Comparison of ENCODE assay signal across 8 cellular contexts in genomic region chr9:120531683-120532300, GRCh38. TPM values are rescaled to one million over a fixed set of nuclear protein-coding genes. Genes with fewer than 3 reads are reported as not detected.
DNase-seq lines count a peak whose midpoint lies in the region; ATAC-seq and TF ChIP-seq lines count a peak whose summit lies in the region.

No MANE protein-coding gene starts in this region.

- TF ChIP-seq POLR2A in stomach (IDR thresholded peaks at IDR 0.05): no peak

- peaks cover 36 to 93% (median 92%) of the 10 kb centered on the region in 4 donors for H3K36me3 ChIP-seq in stomach

- TF ChIP-seq EP300 in Ishikawa (IDR thresholded peaks at IDR 0.05; ENCODE audit: borderline replicate concordance) (no peak), stomach (IDR thresholded peaks at IDR 0.05) (no peak)

- 66 to 82% (median 68%) methylated on average over 2 of the region's 2 CpGs for WGBS in stomach, 5 donors

- no peaks in the 10 kb centered on the region for H3K9me3 ChIP-seq in stomach

- intact Hi-C loops in stomach (cut with DNase I; ENCODE audit: low total_unique reads): no loop called here

- peaks cover 0 to 12% (median 8%) of the 10 kb centered on the region in 4 donors for H3K4me1 ChIP-seq in stomach

- no peaks in the 10 kb centered on the region for H3K27me3 ChIP-seq in stomach

- peak overlapping the region in 4 of 5 donors; percentile 36 to 68 (median 49) for H3K27ac ChIP-seq in stomach

- H3K4me3 ChIP-seq in fibroblast of villous mesenchyme (ENCODE audit: low read depth, low read length) (no peak overlapping the region), stomach (no peak overlapping the region)

- ATAC-seq in HG02588 (IDR thresholded peaks at IDR 0.05; ENCODE audit: unreplicated experiment) (no peak), GM21526 (IDR thresholded peaks at IDR 0.05; ENCODE audit: low FRiP score, unreplicated experiment) (no peak)

- peak; percentile 51 for TF ChIP-seq RAD21 in Ishikawa (IDR thresholded peaks at IDR 0.05; ENCODE audit: low read depth)

- DNase-seq in Daoy (ENCODE audit: low read depth) (peak; percentile 19), RPMI8226 (peak; percentile 51), fibroblast of villous mesenchyme (ENCODE audit: low read depth) (peak; percentile 35), stomach (no peak)
- no peak for DNase-seq in stimulated activated CD4-positive, alpha-beta T cell treated with anti-CD3 and anti-CD28 coated beads, Interleukin-4, amount 100 ng/mL, for 1 hour

- TF ChIP-seq CTCF in fibroblast of villous mesenchyme (IDR thresholded peaks at IDR 0.05; ENCODE audit: insufficient read depth, low read depth, low read length) (peak; percentile 55), stomach (IDR thresholded peaks at IDR 0.05) (peak in 3 of 7 experiments; percentile 13 to 29 (median 28))

TF ChIP-seq in Ishikawa, 13 proteins besides CTCF, POLR2A, EP300 and RAD21:
- TF ChIP-seq ZBTB7A (IDR thresholded peaks at IDR 0.05; ENCODE audit: low read depth) (no peak), MAX (IDR thresholded peaks at IDR 0.05) (no peak), TAF1 (IDR thresholded peaks at IDR 0.05; ENCODE audit: low read depth) (no peak), USF1 (IDR thresholded peaks at IDR 0.05) (no peak)
- TF ChIP-seq, protein P1, sequence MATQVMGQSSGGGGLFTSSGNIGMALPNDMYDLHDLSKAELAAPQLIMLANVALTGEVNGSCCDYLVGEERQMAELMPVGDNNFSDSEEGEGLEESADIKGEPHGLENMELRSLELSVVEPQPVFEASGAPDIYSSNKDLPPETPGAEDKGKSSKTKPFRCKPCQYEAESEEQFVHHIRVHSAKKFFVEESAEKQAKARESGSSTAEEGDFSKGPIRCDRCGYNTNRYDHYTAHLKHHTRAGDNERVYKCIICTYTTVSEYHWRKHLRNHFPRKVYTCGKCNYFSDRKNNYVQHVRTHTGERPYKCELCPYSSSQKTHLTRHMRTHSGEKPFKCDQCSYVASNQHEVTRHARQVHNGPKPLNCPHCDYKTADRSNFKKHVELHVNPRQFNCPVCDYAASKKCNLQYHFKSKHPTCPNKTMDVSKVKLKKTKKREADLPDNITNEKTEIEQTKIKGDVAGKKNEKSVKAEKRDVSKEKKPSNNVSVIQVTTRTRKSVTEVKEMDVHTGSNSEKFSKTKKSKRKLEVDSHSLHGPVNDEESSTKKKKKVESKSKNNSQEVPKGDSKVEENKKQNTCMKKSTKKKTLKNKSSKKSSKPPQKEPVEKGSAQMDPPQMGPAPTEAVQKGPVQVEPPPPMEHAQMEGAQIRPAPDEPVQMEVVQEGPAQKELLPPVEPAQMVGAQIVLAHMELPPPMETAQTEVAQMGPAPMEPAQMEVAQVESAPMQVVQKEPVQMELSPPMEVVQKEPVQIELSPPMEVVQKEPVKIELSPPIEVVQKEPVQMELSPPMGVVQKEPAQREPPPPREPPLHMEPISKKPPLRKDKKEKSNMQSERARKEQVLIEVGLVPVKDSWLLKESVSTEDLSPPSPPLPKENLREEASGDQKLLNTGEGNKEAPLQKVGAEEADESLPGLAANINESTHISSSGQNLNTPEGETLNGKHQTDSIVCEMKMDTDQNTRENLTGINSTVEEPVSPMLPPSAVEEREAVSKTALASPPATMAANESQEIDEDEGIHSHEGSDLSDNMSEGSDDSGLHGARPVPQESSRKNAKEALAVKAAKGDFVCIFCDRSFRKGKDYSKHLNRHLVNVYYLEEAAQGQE (IDR thresholded peaks at IDR 0.05; ENCODE audit: low read depth): no peak

RNA-seq across cellular contexts. Expression of gene CDK5RAP2, which starts 48.2 kb away (rescaled TPM):
- 34.0 and 35.8 TPM in 2 replicates for total RNA-seq in Daoy (2014; rRNA removed; shearing (Covaris generic))
- 19.0 and 21.2 TPM in 2 replicates for total RNA-seq in fibroblast of villous mesenchyme
- 100 to 1,000 TPM in 2 of 5 donors, 10 to 100 TPM in 3; 30.3 to 438 (median 59.7) TPM for total RNA-seq in stomach
- 10 to 100 TPM; 24.7 to 25.3 (median 25.2) TPM for polyA plus RNA-seq in stomach

Comparison
In these comparisons a context has a peak if more than half of its experiments do, and no peak if none do; other contexts are left out.
1. DNase-seq: peak in Daoy (single experiment), RPMI8226 (single experiment) and fibroblast of villous mesenchyme (single experiment); none in stomach (single experiment) and stimulated activated CD4-positive, alpha-beta T cell treated with anti-CD3 and anti-CD28 coated beads, Interleukin-4, amount 100 ng/mL, for 1 hour (single experiment).